12 cellular contexts compared by ENCODE assay signal in genomic region chr1:11930571-11931445, GRCh38. TPM values are rescaled to one million over a fixed set of nuclear protein-coding genes. Genes with fewer than 3 reads are reported as not detected.
DNase-seq lines count a peak whose midpoint lies in the region; ATAC-seq, FAIRE-seq and TF ChIP-seq lines count a peak whose summit lies in the region.
"Had no signal": no experiment of that assay in that cellular context is flagged by ENCODE, and none has a peak within 500 bp of the region (broad histone marks: within the 10 kb centered on the region; RNA-seq: fewer than 3 reads in every experiment).

No MANE protein-coding gene starts in this region.

- intact Hi-C loops in body of pancreas (cut with DNase I), result no loop called here
- intact Hi-C loops in lower lobe of right lung (cut with DNase I), result no loop called here
- intact Hi-C loops in kidney (cut with DNase I), result no loop called here

- H3K4me1 ChIP-seq in ACC112 (ENCODE audit: control insufficient read depth, insufficient read depth, low read length, unreplicated experiment) (peaks cover 22% of the 10 kb centered on the region), body of pancreas (peaks cover 48% of the 10 kb centered on the region), lower lobe of right lung (peaks cover 54% of the 10 kb centered on the region), kidney (ENCODE audit: control insufficient read depth in 1 of 2, insufficient read depth in 1 of 2, low read depth in 1 of 2, low read length in 2 of 2) (peaks cover 4 to 16% of the 10 kb centered on the region in 2 donors)

- 49 to 56% methylated on average over 6 to 7 of the region's 7 CpGs for WGBS in body of pancreas, 2 donors

- H3K36me3 ChIP-seq in ACC112 (ENCODE audit: insufficient read depth, low read length), result no peaks in the 10 kb centered on the region
- H3K36me3 ChIP-seq in body of pancreas (replicated peaks in 1 of 2; ENCODE audit: insufficient read depth in 1 of 2, low read depth in 2 of 2), result no peaks in the 10 kb centered on the region
- no peaks in the 10 kb centered on the region for H3K36me3 ChIP-seq in lower lobe of right lung
- H3K36me3 ChIP-seq in kidney (ENCODE audit: control insufficient read depth in 1 of 2, insufficient read depth in 2 of 2, low read length in 2 of 2), result no peaks in the 10 kb centered on the region

- H3K4me3 ChIP-seq in ACC112 (ENCODE audit: low read depth, low read length), result no peak overlapping the region
- no peak overlapping the region for H3K4me3 ChIP-seq in body of pancreas
- H3K4me3 ChIP-seq in lower lobe of right lung, result no peak overlapping the region
- no peak overlapping the region for H3K4me3 ChIP-seq in kidney (ENCODE audit: low read length in 2 of 2)

- H3K9ac ChIP-seq in kidney (ENCODE audit: low read length in 2 of 2), result no peak overlapping the region

- H3K27me3 ChIP-seq in ACC112 (ENCODE audit: insufficient read depth, low read length), result no peaks in the 10 kb centered on the region
- H3K27me3 ChIP-seq in body of pancreas, result no peaks in the 10 kb centered on the region
- H3K27me3 ChIP-seq in lower lobe of right lung (ENCODE audit: low read depth), result no peaks in the 10 kb centered on the region

- TF ChIP-seq CTCF in body of pancreas (IDR thresholded peaks at IDR 0.05) (no peak), lower lobe of right lung (IDR thresholded peaks at IDR 0.05) (no peak), kidney (IDR thresholded peaks at IDR 0.05; ENCODE audit: borderline replicate concordance, extremely low read depth, insufficient read depth) (no peak)

- DNase-seq in HT1080 (ENCODE audit: low read depth) (peak; percentile 79), body of pancreas (peak; percentile 76 to 88 (median 82)), lower lobe of right lung (no peak), kidney (no peak), NCI-H2107 (lab: John Stamatoyannopoulos, UW) (no peak)
- no peak for DNase-seq in central memory CD4-positive, alpha-beta T cell
- DNase-seq: effector CD8-positive, alpha-beta T cell; NCI-H2171; stimulated activated naive CD4-positive, alpha-beta T cell treated with Interleukin-2 at 50 U/mL for 16 hours had no signal

- H3K9me3 ChIP-seq in body of pancreas (no peaks in the 10 kb centered on the region), lower lobe of right lung (no peaks in the 10 kb centered on the region), kidney (ENCODE audit: control insufficient read depth in 1 of 2, low read length in 2 of 2) (no peaks in the 10 kb centered on the region)

- H3K79me2 ChIP-seq in ACC112 (ENCODE audit: control insufficient read depth, insufficient read depth, low read length, unreplicated experiment), result peaks cover 15% of the 10 kb centered on the region

- H2AFZ ChIP-seq in ACC112 (ENCODE audit: low read length, unreplicated experiment), result no peak overlapping the region

- H3K27ac ChIP-seq in ACC112 (ENCODE audit: low read depth, low read length), result peak overlapping the region; percentile 21; the same call in 1 of the 2 replicates
- peak overlapping the region; percentile 35 to 71 (median 65) for H3K27ac ChIP-seq in body of pancreas
- H3K27ac ChIP-seq in lower lobe of right lung, result peak overlapping the region; percentile 53
- no peak overlapping the region for H3K27ac ChIP-seq in kidney (ENCODE audit: low read depth in 2 of 2, low read length in 2 of 2)

- FAIRE-seq in kidney (lab: Jason Lieb, UNC), result no peak
- FAIRE-seq: small intestine had no signal

- TF ChIP-seq POLR2A in body of pancreas (IDR thresholded peaks at IDR 0.05), result no peak

- peak; percentile 25 for ATAC-seq in body of pancreas
- ATAC-seq in lower lobe of right lung, result no peak
- ATAC-seq in GM18873 (IDR thresholded peaks at IDR 0.05; ENCODE audit: low FRiP score, unreplicated experiment), result no peak

RNA-seq across cellular contexts. Expression of gene PLOD1, which starts 3.7 kb away (rescaled TPM):
- 66.4 and 72.4 TPM in 2 replicates for total RNA-seq in HT1080 (2014; rRNA removed; shearing (Covaris generic))
- 136 and 145 TPM in 2 replicates for polyA plus RNA-seq in HT1080 (2015; cell fraction: cytosol; rRNA removed)
- 380 and 424 TPM in 2 replicates for polyA plus RNA-seq in HT1080 (2015; cell fraction: nucleus; rRNA removed)
- total RNA-seq in body of pancreas (10 to 100 TPM; 30.9 to 39.6 TPM), lower lobe of right lung (84.5 TPM), kidney (58.8 TPM)
- polyA plus RNA-seq in kidney (ENCODE audit: insufficient read depth, low read depth, low replicate concordance), result 103 TPM

RNA-seq across cellular contexts. Expression of gene KIAA2013, which starts 4.6 kb away (rescaled TPM):
- 62.1 and 78.4 TPM in 2 replicates for total RNA-seq in HT1080 (2014; rRNA removed; shearing (Covaris generic))
- polyA plus RNA-seq in HT1080 (2015; cell fraction: cytosol; rRNA removed), result 76.9 and 86.2 TPM in 2 replicates
- 60.8 and 66.9 TPM in 2 replicates for polyA plus RNA-seq in HT1080 (2015; cell fraction: nucleus; rRNA removed)
- total RNA-seq in body of pancreas (10 to 100 TPM; 67.7 to 87.0 TPM), lower lobe of right lung (46.8 TPM), kidney (42.5 TPM)
- 52.1 TPM for polyA plus RNA-seq in kidney (ENCODE audit: insufficient read depth, low read depth, low replicate concordance)

RNA-seq across cellular contexts. Expression of gene MFN2, which starts 49.4 kb away (rescaled TPM):
- total RNA-seq in HT1080 (2014; rRNA removed; shearing (Covaris generic)), result 76.2 and 78.2 TPM in 2 replicates
- 51.0 and 54.0 TPM in 2 replicates for polyA plus RNA-seq in HT1080 (2015; cell fraction: cytosol; rRNA removed)
- 78.9 and 79.9 TPM in 2 replicates for polyA plus RNA-seq in HT1080 (2015; cell fraction: nucleus; rRNA removed)
- total RNA-seq in body of pancreas, result 10 to 100 TPM; 20.1 to 20.8 TPM
- 72.2 TPM for total RNA-seq in lower lobe of right lung
- total RNA-seq in kidney, result 77.6 TPM
- polyA plus RNA-seq in kidney (ENCODE audit: insufficient read depth, low read depth, low replicate concordance), result 41.1 TPM

Comparison
In these comparisons a context has a peak if more than half of its experiments do, and no peak if none do; other contexts are left out.
1. H3K27ac ChIP-seq: peak in ACC112 (single experiment), body of pancreas (4 of 4) and lower lobe of right lung (single experiment); none in kidney (0 of 2).
2. DNase-seq: peak in HT1080 (single experiment) and body of pancreas (4 of 4); none in lower lobe of right lung (single experiment), kidney (single experiment), NCI-H2107 (single experiment) and central memory CD4-positive, alpha-beta T cell (single experiment).